In the genomic region with DNA sequence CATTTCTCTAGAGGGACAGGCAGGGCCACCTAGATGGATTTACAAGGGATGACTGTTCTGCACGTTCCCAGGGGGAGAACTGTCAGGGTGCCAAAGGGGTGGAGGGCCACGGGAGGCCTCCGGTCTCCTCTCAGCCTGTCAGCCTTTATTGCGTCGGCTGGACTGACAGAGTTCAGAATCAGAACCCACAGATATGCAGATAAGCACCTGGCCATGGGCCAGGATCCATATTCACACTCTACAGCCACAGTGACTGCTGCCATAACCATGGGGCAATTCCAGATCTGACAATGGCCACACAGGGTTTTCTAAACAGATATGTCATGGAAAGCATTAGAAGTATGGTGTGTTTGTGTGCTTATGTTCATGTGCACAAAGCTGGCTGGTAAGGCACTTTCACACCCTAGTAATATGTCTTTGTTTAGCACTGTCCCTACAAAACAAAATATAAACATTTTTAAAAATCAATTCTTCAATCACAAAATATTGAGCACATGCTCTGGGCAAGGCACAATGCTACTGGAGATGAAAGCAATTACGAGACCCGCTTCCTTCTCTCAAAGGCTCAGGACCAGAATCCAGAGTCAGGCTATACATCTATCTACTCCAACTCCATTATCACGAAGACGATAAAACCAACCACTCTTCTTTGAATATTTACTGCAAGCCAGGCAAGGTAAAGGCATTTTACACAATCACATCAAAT, we compare ENCODE assay signal across 11 cellular contexts. TPM values are rescaled to one million over a fixed set of nuclear protein-coding genes. Genes with fewer than 3 reads are reported as not detected.
DNase-seq lines count a peak whose midpoint lies in the region; FAIRE-seq and TF ChIP-seq lines count a peak whose summit lies in the region.
"Had no signal": no experiment of that assay in that cellular context is flagged by ENCODE, and none has a peak within 500 bp of the region (broad histone marks: within the 10 kb centered on the region; RNA-seq: fewer than 3 reads in every experiment).

No MANE protein-coding gene starts in this region.

- H3K27me3 ChIP-seq in stomach = no peaks in the 10 kb centered on the region
- H3K27me3 ChIP-seq: vagina had no signal

- TF ChIP-seq EP300 in stomach (IDR thresholded peaks at IDR 0.05) = no peak

- no peak for TF ChIP-seq POLR2A in stomach (IDR thresholded peaks at IDR 0.05)

- peaks cover 71 to 98% (median 91%) of the 10 kb centered on the region in 4 donors for H3K4me1 ChIP-seq in stomach

- DNase-seq in ELR (ENCODE audit: low read depth) (peak; percentile 70), RPMI8226 (peak; percentile 53), endothelial cell (ENCODE audit: low spot score) (no peak), GM19239 (ENCODE audit: insufficient read length, low spot score) (no peak), NCI-H82 (lab: John Stamatoyannopoulos, UW) (no peak), stomach (no peak)
- no peak for DNase-seq in activated CD4-positive, alpha-beta memory T cell treated with anti-CD3 and anti-CD28 coated beads for 36 hours
- DNase-seq: activated naive CD8-positive, alpha-beta T cell treated with anti-CD3 and anti-CD28 coated beads, Interleukin-2, amount 10 ng/mL, durations not matched to agents 7 days and 5 days; NCI-H187 treated with DMSO at 0.1 percent for 48 hours had no signal

- H3K9me3 Mint-ChIP-seq in endothelial cell (ENCODE audit: unreplicated experiment) (no peaks in the 10 kb centered on the region), nephron (no peaks in the 10 kb centered on the region)
- no peaks in the 10 kb centered on the region for H3K9me3 Mint-ChIP-seq in activated CD4-positive, alpha-beta memory T cell treated with anti-CD3 and anti-CD28 coated beads for 36 hours
- H3K9me3 Mint-ChIP-seq: activated naive CD8-positive, alpha-beta T cell treated with anti-CD3 and anti-CD28 coated beads, Interleukin-2, amount 10 ng/mL, durations not matched to agents 7 days and 5 days had no signal

- 55 to 71% (median 57%) methylated on average over 8 to 9 of the region's 9 CpGs for WGBS in stomach, 5 donors

- H3K36me3 Mint-ChIP-seq in endothelial cell (ENCODE audit: low read depth, unreplicated experiment) = peaks cover 20% of the 10 kb centered on the region
- H3K36me3 Mint-ChIP-seq in nephron (ENCODE audit: low read depth) = peaks cover 4% of the 10 kb centered on the region
- no peaks in the 10 kb centered on the region for H3K36me3 Mint-ChIP-seq in activated CD4-positive, alpha-beta memory T cell treated with anti-CD3 and anti-CD28 coated beads for 36 hours
- H3K36me3 Mint-ChIP-seq: activated naive CD8-positive, alpha-beta T cell treated with anti-CD3 and anti-CD28 coated beads, Interleukin-2, amount 10 ng/mL, durations not matched to agents 7 days and 5 days had no signal

- no peaks in the 10 kb centered on the region for H3K36me3 ChIP-seq in stomach
- H3K36me3 ChIP-seq: vagina had no signal

- no peaks in the 10 kb centered on the region for H3K9me3 ChIP-seq in stomach
- H3K9me3 ChIP-seq: vagina had no signal

- H3K27me3 Mint-ChIP-seq in endothelial cell (ENCODE audit: unreplicated experiment) = peaks cover 13% of the 10 kb centered on the region
- H3K27me3 Mint-ChIP-seq in nephron (ENCODE audit: low read depth) = no peaks in the 10 kb centered on the region
- H3K27me3 Mint-ChIP-seq in activated CD4-positive, alpha-beta memory T cell treated with anti-CD3 and anti-CD28 coated beads for 36 hours = no peaks in the 10 kb centered on the region
- H3K27me3 Mint-ChIP-seq: activated naive CD8-positive, alpha-beta T cell treated with anti-CD3 and anti-CD28 coated beads, Interleukin-2, amount 10 ng/mL, durations not matched to agents 7 days and 5 days had no signal

- CTCF ChIA-PET in activated CD4-positive, alpha-beta memory T cell treated with anti-CD3 and anti-CD28 coated beads for 36 hours (lab: Charles Lee) = interaction anchor here (0.9 kb wide), 1 partner anchor 99 kb away, joined by 4 read pairs; no protein-coding TSS in a partner anchor

- no peak for TF ChIP-seq CTCF in endothelial cell (IDR thresholded peaks at IDR 0.05; ENCODE audit: unreplicated experiment)
- no peak for TF ChIP-seq CTCF in nephron (IDR thresholded peaks at IDR 0.05; ENCODE audit: unreplicated experiment in 3 of 3)
- TF ChIP-seq CTCF in stomach (IDR thresholded peaks at IDR 0.05) = no peak

- POLR2A ChIA-PET in activated CD4-positive, alpha-beta memory T cell treated with anti-CD3 and anti-CD28 coated beads for 36 hours (lab: Charles Lee) = no interaction called here

- no peak overlapping the region for H3K4me3 ChIP-seq in stomach
- H3K4me3 ChIP-seq: vagina had no signal

- peaks cover 81% of the 10 kb centered on the region for H3K4me1 Mint-ChIP-seq in endothelial cell (ENCODE audit: unreplicated experiment)
- peaks cover 82% of the 10 kb centered on the region for H3K4me1 Mint-ChIP-seq in nephron
- H3K4me1 Mint-ChIP-seq in activated CD4-positive, alpha-beta memory T cell treated with anti-CD3 and anti-CD28 coated beads for 36 hours (ENCODE audit: low read depth) = peaks cover 3% of the 10 kb centered on the region
- H3K4me1 Mint-ChIP-seq: activated naive CD8-positive, alpha-beta T cell treated with anti-CD3 and anti-CD28 coated beads, Interleukin-2, amount 10 ng/mL, durations not matched to agents 7 days and 5 days had no signal

- H3K4me3 Mint-ChIP-seq in endothelial cell (ENCODE audit: unreplicated experiment) = no peak overlapping the region
- no peak overlapping the region for H3K4me3 Mint-ChIP-seq in nephron
- no peak overlapping the region for H3K4me3 Mint-ChIP-seq in activated CD4-positive, alpha-beta memory T cell treated with anti-CD3 and anti-CD28 coated beads for 36 hours
- H3K4me3 Mint-ChIP-seq: activated naive CD8-positive, alpha-beta T cell treated with anti-CD3 and anti-CD28 coated beads, Interleukin-2, amount 10 ng/mL, durations not matched to agents 7 days and 5 days had no signal

- FAIRE-seq in GM19239 (lab: Jason Lieb, UNC) = no peak

- no peak overlapping the region for H3K27ac ChIP-seq in stomach
- H3K27ac ChIP-seq: vagina had no signal

- H3K27ac Mint-ChIP-seq in endothelial cell (ENCODE audit: unreplicated experiment) (peak overlapping the region; percentile 32), nephron (peak overlapping the region in 2 of 3 experiments; percentile 27 to 28)
- no peak overlapping the region for H3K27ac Mint-ChIP-seq in activated CD4-positive, alpha-beta memory T cell treated with anti-CD3 and anti-CD28 coated beads for 36 hours
- H3K27ac Mint-ChIP-seq: activated naive CD8-positive, alpha-beta T cell treated with anti-CD3 and anti-CD28 coated beads, Interleukin-2, amount 10 ng/mL, durations not matched to agents 7 days and 5 days had no signal

- intact Hi-C loops in activated CD4-positive, alpha-beta memory T cell treated with anti-CD3 and anti-CD28 coated beads for 36 hours (cut with micrococcal nuclease) = no loop called here
- intact Hi-C loops in stomach (cut with DNase I; ENCODE audit: low total_unique reads) = no loop called here

RNA-seq across cellular contexts. Expression of a gene that starts 29.1 kb away (rescaled TPM):
- total RNA-seq in endothelial cell (ENCODE audit: unreplicated experiment) (29.4 TPM), stomach (10 to 100 TPM in 2 of 5 donors, 1 to 10 TPM in 3; 1.4 to 14.1 (median 6.4) TPM)
- total RNA-seq in activated CD4-positive, alpha-beta memory T cell treated with anti-CD3 and anti-CD28 coated beads for 36 hours = 1 to 10 TPM; 2.4 to 2.6 TPM
- polyA plus RNA-seq in stomach = 1 to 10 TPM; 2.1 to 2.7 (median 2.1) TPM

Comparison
In these comparisons a context has a peak if more than half of its experiments do, and no peak if none do; other contexts are left out.
1. DNase-seq: peak in ELR (single experiment) and RPMI8226 (single experiment); none in endothelial cell (single experiment), activated CD4-positive, alpha-beta memory T cell treated with anti-CD3 and anti-CD28 coated beads for 36 hours (single experiment), GM19239 (single experiment), NCI-H82 (single experiment) and stomach (single experiment).